Comparison of ENCODE assay signal across 17 cellular contexts in the genomic region with DNA sequence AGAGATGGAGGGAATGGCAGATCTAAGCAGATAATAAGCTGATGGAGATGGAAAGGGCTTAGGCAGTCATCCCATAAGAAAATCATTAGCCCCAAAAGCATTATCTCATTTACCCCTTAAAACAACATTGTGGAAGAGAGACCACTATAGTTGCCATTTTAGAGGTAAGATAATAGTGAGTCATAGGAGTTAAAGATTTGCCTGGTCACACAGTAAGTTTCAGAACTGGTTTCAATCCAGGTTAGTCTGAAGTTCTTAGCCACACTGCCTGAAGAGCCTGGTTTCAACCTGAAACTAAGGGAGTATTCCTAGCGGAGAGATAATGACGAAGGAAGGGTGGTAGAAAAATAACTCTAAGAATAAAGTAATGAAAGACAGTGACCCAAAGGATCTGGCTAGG. TPM values are rescaled to one million over a fixed set of nuclear protein-coding genes. Genes with fewer than 3 reads are reported as not detected.
DNase-seq lines count a peak whose midpoint lies in the region; ATAC-seq, FAIRE-seq and TF ChIP-seq lines count a peak whose summit lies in the region.
"Had no signal": no experiment of that assay in that cellular context is flagged by ENCODE, and none has a peak within 500 bp of the region (broad histone marks: within the 10 kb centered on the region; RNA-seq: fewer than 3 reads in every experiment).

No MANE protein-coding gene starts in this region.

- DNase-seq in GM12892 (ENCODE audit: insufficient read length) (no peak), glomerular visceral epithelial cell (ENCODE audit: extremely low spot score) (peak; percentile 56), DMS79 (lab: John Stamatoyannopoulos, UW) (no peak), NCI-H510A (lab: John Stamatoyannopoulos, UW) (no peak), body of pancreas (no peak)
- DNase-seq: NCI-H1436 treated with DMSO at 0.1 percent for 48 hours; NCI-H345; right lobe of liver; SIG-M5; stimulated activated CD4-positive, alpha-beta T cell treated with anti-CD3 and anti-CD28 coated beads, Interleukin-1b, Interleukin-23, amount 100 ng/mL, for 48 hours; T-helper 2 cell had no signal

- FAIRE-seq in GM12892 (lab: Jason Lieb, UNC) = peak; percentile 53
- FAIRE-seq: frontal cortex had no signal

- H3K4me1 ChIP-seq in body of pancreas = peaks cover 4% of the 10 kb centered on the region
- H3K4me1 ChIP-seq: right lobe of liver had no signal

- 84 to 85% methylated on average over 2 of the region's 2 CpGs for WGBS in body of pancreas, 2 donors

- no peaks in the 10 kb centered on the region for H3K9me3 ChIP-seq in body of pancreas
- H3K9me3 ChIP-seq: right lobe of liver had no signal

- TF ChIP-seq POLR2A in GM12892 (IDR thresholded peaks at IDR 0.05; ENCODE audit: low read depth, low read length) (no peak), body of pancreas (IDR thresholded peaks at IDR 0.05) (no peak)

- H3K27ac ChIP-seq in body of pancreas = no peak overlapping the region
- H3K27ac ChIP-seq: right lobe of liver had no signal

- H3K4me3 ChIP-seq in body of pancreas = no peak overlapping the region
- H3K4me3 ChIP-seq: right lobe of liver had no signal

- ATAC-seq in GM21381 (IDR thresholded peaks at IDR 0.05; ENCODE audit: unreplicated experiment) (peak; percentile 51), HG03354 (IDR thresholded peaks at IDR 0.05; ENCODE audit: poor library complexity, severe bottlenecking, unreplicated experiment) (peak; percentile 67), GM18868 (IDR thresholded peaks at IDR 0.05; ENCODE audit: unreplicated experiment) (no peak), body of pancreas (no peak)
- ATAC-seq: activated T-helper 17 cell treated with anti-CD3 and anti-CD28 coated beads, Interleukin-2, amount 50 U/mL, for 72 hours; left lobe of liver; right lobe of liver had no signal

- no peaks in the 10 kb centered on the region for H3K36me3 ChIP-seq in body of pancreas (replicated peaks in 1 of 2; ENCODE audit: insufficient read depth in 1 of 2, low read depth in 2 of 2)
- H3K36me3 ChIP-seq: right lobe of liver had no signal

- no peaks in the 10 kb centered on the region for H3K27me3 ChIP-seq in body of pancreas
- H3K27me3 ChIP-seq: right lobe of liver had no signal

- no peak for TF ChIP-seq CTCF in body of pancreas (IDR thresholded peaks at IDR 0.05)

- intact Hi-C loops in body of pancreas (cut with DNase I) = no loop called here

RNA-seq across cellular contexts. Expression of a gene that starts 13.0 kb away (rescaled TPM):
- polyA plus RNA-seq in GM12892 (2012; ENCODE audit: missing spikeins) = 13.2 TPM
- total RNA-seq in body of pancreas = 10 to 100 TPM; 18.5 to 29.3 TPM

RNA-seq across cellular contexts. Expression of a gene that starts 14.6 kb away (rescaled TPM):
- 14.0 TPM for polyA plus RNA-seq in GM12892 (2012; ENCODE audit: missing spikeins)
- total RNA-seq in body of pancreas = 10 to 100 TPM; 16.1 to 71.9 TPM

Comparison
In these comparisons a context has a peak if more than half of its experiments do, and no peak if none do; other contexts are left out.
1. ATAC-seq: peak in GM21381 (single experiment) and HG03354 (single experiment); none in GM18868 (single experiment) and body of pancreas (single experiment).